In genomic region chr6:146593978-146594377, GRCh38 we compare ENCODE assay signal across 28 cellular contexts. TPM values are rescaled to one million over a fixed set of nuclear protein-coding genes. Genes with fewer than 3 reads are reported as not detected.
DNase-seq lines count a peak whose midpoint lies in the region; ATAC-seq, FAIRE-seq and TF ChIP-seq lines count a peak whose summit lies in the region.
"Had no signal": no experiment of that assay in that cellular context is flagged by ENCODE, and none has a peak within 500 bp of the region (broad histone marks: within the 10 kb centered on the region; RNA-seq: fewer than 3 reads in every experiment).

No MANE protein-coding gene starts in this region.

- no peak for TF ChIP-seq CTCF in right lobe of liver (IDR thresholded peaks at IDR 0.05)
- no peak for TF ChIP-seq CTCF in HepG2 (CRISPR knock-in tag; IDR thresholded peaks at IDR 0.05)
- TF ChIP-seq CTCF in glutamatergic neuron (IDR thresholded peaks at IDR 0.05; ENCODE audit: partially characterized antibody, unreplicated experiment), result no peak
- TF ChIP-seq CTCF in foreskin fibroblast (IDR thresholded peaks at IDR 0.05; ENCODE audit: low read depth, low read length), result no peak

- in situ Hi-C loops in HepG2 (cut with HindIII; ENCODE audit: extremely low pct_ligation_motif_present, low pct_unique_long_range_greater_than_20kb), result no loop called here

- no peak overlapping the region for H2AFZ ChIP-seq in HepG2 (ENCODE audit: low read length)
- H2AFZ ChIP-seq: GM23248 had no signal

- H3K79me2 ChIP-seq in HepG2 (ENCODE audit: insufficient read depth, low read length), result no peaks in the 10 kb centered on the region

- FAIRE-seq in HepG2 (lab: Jason Lieb, UNC), result no peak
- FAIRE-seq: A549 had no signal

- H3K27ac Mint-ChIP-seq in glutamatergic neuron (ENCODE audit: unreplicated experiment) (peak overlapping the region; percentile 72), T-cell (no peak overlapping the region)
- no peak overlapping the region for H3K27ac Mint-ChIP-seq in activated CD8-positive, alpha-beta T cell treated with anti-CD3 and anti-CD28 coated beads, Interleukin-2, amount 10 ng/mL, durations not matched to agents 7 days and 5 days
- H3K27ac Mint-ChIP-seq: activated B cell treated with CpG ODN at 0.5 μM for 24 hours; naive B cell; T-helper 1 cell treated with Interleukin-12 subunit alpha and Interleukin-12 subunit beta and Interleukin-4 antibody, amounts not matched to agents 30 μg/mL and 1 μg/mL, for 36 hours had no signal

- ATAC-seq in right lobe of liver, result peak in 3 of 4 donors; percentile 34 to 55 (median 51)
- ATAC-seq in HepG2, result no peak
- ATAC-seq in activated CD8-positive, alpha-beta T cell treated with anti-CD3 and anti-CD28 coated beads, Interleukin-2, amount 10 ng/mL, durations not matched to agents 7 days and 5 days, result no peak
- ATAC-seq in T-cell (replicated peaks in 1 of 4), result no peak
- ATAC-seq: A549 had no signal

- H3K36me3 Mint-ChIP-seq in glutamatergic neuron (ENCODE audit: unreplicated experiment) (no peaks in the 10 kb centered on the region), T-cell (no peaks in the 10 kb centered on the region)
- no peaks in the 10 kb centered on the region for H3K36me3 Mint-ChIP-seq in activated CD8-positive, alpha-beta T cell treated with anti-CD3 and anti-CD28 coated beads, Interleukin-2, amount 10 ng/mL, durations not matched to agents 7 days and 5 days (ENCODE audit: low read depth)
- H3K36me3 Mint-ChIP-seq: naive B cell had no signal

- H3K27me3 ChIP-seq in right lobe of liver, result no peaks in the 10 kb centered on the region
- H3K27me3 ChIP-seq in HepG2 (ENCODE audit: control insufficient read depth in 1 of 2, insufficient read depth in 2 of 2, low read length in 2 of 2), result no peaks in the 10 kb centered on the region
- H3K27me3 ChIP-seq: upper lobe of left lung had no signal

- H4K20me1 ChIP-seq in HepG2 (ENCODE audit: insufficient read depth, low read length), result no peaks in the 10 kb centered on the region

- H3K36me3 ChIP-seq in right lobe of liver, result no peaks in the 10 kb centered on the region
- H3K36me3 ChIP-seq in HepG2 (replicated peaks in 1 of 2; ENCODE audit: control insufficient read depth in 1 of 2, insufficient read depth in 2 of 2, low read length in 2 of 2), result no peaks in the 10 kb centered on the region
- H3K36me3 ChIP-seq: upper lobe of left lung had no signal

- H3K4me1 ChIP-seq in right lobe of liver (no peaks in the 10 kb centered on the region), HepG2 (ENCODE audit: insufficient read depth, low read length) (peaks cover 1% of the 10 kb centered on the region; the same call in 1 of the 2 replicates)
- H3K4me1 ChIP-seq: A549 had no signal

- intact Hi-C loops in right lobe of liver (cut with DNase I) (no loop called here), HepG2 (cut with micrococcal nuclease; ENCODE audit: unreplicated experiment) (no loop called here)

- H3K9me3 Mint-ChIP-seq in glutamatergic neuron (ENCODE audit: unreplicated experiment) (no peaks in the 10 kb centered on the region), T-cell (no peaks in the 10 kb centered on the region)
- H3K9me3 Mint-ChIP-seq in activated CD8-positive, alpha-beta T cell treated with anti-CD3 and anti-CD28 coated beads, Interleukin-2, amount 10 ng/mL, durations not matched to agents 7 days and 5 days (ENCODE audit: insufficient read depth), result no peaks in the 10 kb centered on the region
- H3K9me3 Mint-ChIP-seq: activated B cell treated with CpG ODN at 0.5 μM for 24 hours; T-helper 1 cell treated with Interleukin-12 subunit alpha and Interleukin-12 subunit beta and Interleukin-4 antibody, amounts not matched to agents 30 μg/mL and 1 μg/mL, for 36 hours had no signal

- H3K4me3 Mint-ChIP-seq in glutamatergic neuron (ENCODE audit: unreplicated experiment) (no peak overlapping the region), T-cell (no peak overlapping the region)
- no peak overlapping the region for H3K4me3 Mint-ChIP-seq in activated CD8-positive, alpha-beta T cell treated with anti-CD3 and anti-CD28 coated beads, Interleukin-2, amount 10 ng/mL, durations not matched to agents 7 days and 5 days
- H3K4me3 Mint-ChIP-seq: activated B cell treated with CpG ODN at 0.5 μM for 24 hours; naive B cell; T-helper 1 cell treated with Interleukin-12 subunit alpha and Interleukin-12 subunit beta and Interleukin-4 antibody, amounts not matched to agents 30 μg/mL and 1 μg/mL, for 36 hours had no signal

- no peak for TF ChIP-seq RAD21 in HepG2 (CRISPR knock-in tag; IDR thresholded peaks at IDR 0.05)

- whole genome bisulfite sequencing in right lobe of liver (ENCODE audit: insufficient coverage, low coverage, low lambda C conversion rate, missing lambda C conversion rate), result 54% methylated on average over 2 of the region's 2 CpGs
- whole genome bisulfite sequencing in HepG2 (ENCODE audit: low lambda C conversion rate), result 2% methylated on average over 2 of the region's 2 CpGs

- no peak for DNase-seq in right lobe of liver
- DNase-seq in HepG2 (ENCODE audit: low spot score), result no peak
- peak; percentile 53 for DNase-seq in SKM-1 (lab: John Stamatoyannopoulos, UW; ENCODE audit: unreplicated experiment)
- DNase-seq in glutamatergic neuron, result no peak
- DNase-seq in caudate nucleus (lab: John Stamatoyannopoulos, UW), result no peak
- no peak for DNase-seq in activated CD8-positive, alpha-beta T cell treated with anti-CD3 and anti-CD28 coated beads, Interleukin-2, amount 10 ng/mL, durations not matched to agents 7 days and 5 days
- DNase-seq in foreskin fibroblast, result no peak
- no peak for DNase-seq in T-cell
- DNase-seq: activated B cell treated with CpG ODN at 0.5 μM for 24 hours; activated CD4-positive, alpha-beta T cell treated with anti-CD3 and anti-CD28 coated beads, Interleukin-2, amount 50 U/mL, for 4 hours; activated CD8-positive, alpha-beta memory T cell treated with anti-CD3 and anti-CD28 coated beads, Interleukin-2, amount 50 U/mL, for 48 hours; activated effector memory CD4-positive, alpha-beta T cell treated with Interleukin-2 at 50 U/mL for 16 hours; Calu3; effector CD8-positive, alpha-beta T cell; GM23248; mesenchymal stem cell; naive B cell; NCI-H1694; NCI-H526 treated with DMSO at 0.1 percent for 48 hours; SHP77 treated with DMSO at 0.1 percent for 48 hours had no signal

- H3K27ac ChIP-seq in right lobe of liver (no peak overlapping the region), HepG2 (ENCODE audit: extremely low read length, insufficient read depth, low read length) (no peak overlapping the region), caudate nucleus (ENCODE audit: low read depth, low read length) (no peak overlapping the region)
- H3K27ac ChIP-seq: A549, GM23248, upper lobe of left lung had no signal

- H3K9me3 ChIP-seq in right lobe of liver (no peaks in the 10 kb centered on the region), HepG2 (ENCODE audit: low read length) (no peaks in the 10 kb centered on the region)
- H3K9me3 ChIP-seq: A549, upper lobe of left lung had no signal

- H3K9ac ChIP-seq in HepG2 (ENCODE audit: insufficient read depth, low read depth, low read length), result no peak overlapping the region
- H3K9ac ChIP-seq: GM23248 had no signal

- TF ChIP-seq EP300 in HepG2 (IDR thresholded peaks at IDR 0.05; ENCODE audit: low read depth in 2 of 2, low read length in 2 of 2) (no peak), HepG2 (CRISPR knock-in tag; IDR thresholded peaks at IDR 0.05; ENCODE audit: borderline replicate concordance) (no peak)

- CTCF ChIA-PET in HepG2 (lab: Yijun Ruan, JAX; ENCODE audit: low intra/inter-chr PET ratio, low total read pairs), result no interaction called here
- CTCF ChIA-PET in activated CD8-positive, alpha-beta T cell treated with anti-CD3 and anti-CD28 coated beads, Interleukin-2, amount 10 ng/mL, durations not matched to agents 7 days and 5 days (lab: Charles Lee), result no interaction called here
- CTCF ChIA-PET in T-cell (lab: Charles Lee), result no interaction called here

- POLR2A ChIA-PET in HepG2 (lab: Yijun Ruan, JAX) (no interaction called here), T-cell (lab: Charles Lee) (no interaction called here)
- POLR2A ChIA-PET in activated CD8-positive, alpha-beta T cell treated with anti-CD3 and anti-CD28 coated beads, Interleukin-2, amount 10 ng/mL, durations not matched to agents 7 days and 5 days (lab: Charles Lee), result no interaction called here

- no peaks in the 10 kb centered on the region for H3K27me3 Mint-ChIP-seq in glutamatergic neuron (ENCODE audit: unreplicated experiment)
- H3K27me3 Mint-ChIP-seq in activated CD8-positive, alpha-beta T cell treated with anti-CD3 and anti-CD28 coated beads, Interleukin-2, amount 10 ng/mL, durations not matched to agents 7 days and 5 days (ENCODE audit: low read depth), result peaks cover 5% of the 10 kb centered on the region
- peaks cover under 1 to 5% of the 10 kb centered on the region in 2 donors for H3K27me3 Mint-ChIP-seq in T-cell

- H3K4me1 Mint-ChIP-seq in glutamatergic neuron (ENCODE audit: low read depth, unreplicated experiment) (peaks cover 16% of the 10 kb centered on the region), T-cell (peaks cover 0 to 2% (median 2%) of the 10 kb centered on the region in 3 donors)
- H3K4me1 Mint-ChIP-seq in activated CD8-positive, alpha-beta T cell treated with anti-CD3 and anti-CD28 coated beads, Interleukin-2, amount 10 ng/mL, durations not matched to agents 7 days and 5 days (ENCODE audit: low read depth), result peaks cover 2% of the 10 kb centered on the region

- H3K4me3 ChIP-seq in right lobe of liver, result no peak overlapping the region
- no peak overlapping the region for H3K4me3 ChIP-seq in HepG2 (replicated peaks in 1 of 3; ENCODE audit: insufficient read depth in 1 of 3, low read depth in 2 of 3, low read length in 3 of 3)
- no peak overlapping the region for H3K4me3 ChIP-seq in foreskin fibroblast (ENCODE audit: low read depth in 1 of 2, low read length in 2 of 2)
- H3K4me3 ChIP-seq: A549, GM23248, upper lobe of left lung had no signal

- no TSS peak for BruUV-seq in HepG2 (replicated peaks; lab: Mats Ljungman, UMichigan)

- H3K4me2 ChIP-seq in HepG2 (ENCODE audit: low read depth, low read length), result no peak overlapping the region
- H3K4me2 ChIP-seq: A549 had no signal

- no peak for TF ChIP-seq POLR2A in right lobe of liver (IDR thresholded peaks at IDR 0.05)
- TF ChIP-seq POLR2A in HepG2 (IDR thresholded peaks at IDR 0.05; ENCODE audit: insufficient read depth in 1 of 2, low read depth in 2 of 2, low read length in 2 of 2), result no peak

RNA-seq across cellular contexts. Expression of gene ADGB, which starts 4.8 kb away (rescaled TPM):
- total RNA-seq in right lobe of liver, result under 1 TPM in 1 of 6 experiments, not detected in 5; 0.06 TPM
- total RNA-seq in HepG2 (2016; rRNA removed; fragmentation: Illumina TruSeq; extraction: Trizol), result not detected in 2 replicates
- not detected in 2 replicates for total RNA-seq in HepG2 (2016; cell fraction: cytosol; rRNA removed; fragmentation: Illumina TruSeq; extraction: Trizol; ENCODE audit: low read depth)
- total RNA-seq in HepG2 (2016; cell fraction: insoluble cytoplasmic fraction; rRNA removed; fragmentation: Illumina TruSeq; extraction: Trizol), result not detected in 2 replicates
- total RNA-seq in HepG2 (2016; cell fraction: membrane; rRNA removed; fragmentation: Illumina TruSeq; extraction: Trizol), result not detected in 2 replicates
- total RNA-seq in HepG2 (2016; cell fraction: nucleus; rRNA removed; fragmentation: Illumina TruSeq; extraction: Trizol), result not detected in 2 replicates
- polyA plus RNA-seq in HepG2 (2011; rRNA removed), result not detected in 2 replicates
- polyA plus RNA-seq in HepG2 (2011; cell fraction: cytosol; rRNA removed), result not detected in 2 replicates
- polyA plus RNA-seq in HepG2 (2011; cell fraction: nucleus; rRNA removed), result not detected in 2 replicates
- polyA plus RNA-seq in HepG2 (2012), result not detected in 2 replicates
- not detected in 2 replicates for polyA plus RNA-seq in HepG2 (2016; cell fraction: cytosol; fragmentation: Illumina TruSeq; extraction: Trizol; ENCODE audit: low read depth)
- polyA plus RNA-seq in HepG2 (2016; cell fraction: insoluble cytoplasmic fraction; fragmentation: Illumina TruSeq; extraction: Trizol; ENCODE audit: low read depth), result not detected in 2 replicates
- not detected in 2 replicates for polyA plus RNA-seq in HepG2 (2016; cell fraction: membrane; fragmentation: Illumina TruSeq; extraction: Trizol; ENCODE audit: low read depth)
- polyA plus RNA-seq in HepG2 (2016; cell fraction: nucleus; fragmentation: Illumina TruSeq; extraction: Trizol; ENCODE audit: insufficient read depth, low read depth), result not detected in 2 replicates
- polyA minus RNA-seq in HepG2 (2011; rRNA and poly(A)+ RNA removed; ENCODE audit: low replicate concordance), result not detected in 2 replicates
- polyA minus RNA-seq in HepG2 (2011; cell fraction: cytosol; rRNA and poly(A)+ RNA removed), result not detected in 2 replicates
- not detected in 2 replicates for polyA minus RNA-seq in HepG2 (2011; cell fraction: nucleus; rRNA and poly(A)+ RNA removed)
- total RNA-seq in glutamatergic neuron (ENCODE audit: unreplicated experiment), result not detected
- total RNA-seq in activated CD8-positive, alpha-beta T cell treated with anti-CD3 and anti-CD28 coated beads, Interleukin-2, amount 10 ng/mL, durations not matched to agents 7 days and 5 days, result not detected
- not detected for total RNA-seq in T-cell
- total RNA-seq: activated B cell treated with CpG ODN at 0.5 μM for 24 hours, Calu3, GM23248, MCF 10A, omental fat pad, subcutaneous adipose tissue had no signal
- polyA plus RNA-seq: A549, BJ, esophagus, GM23248 had no signal

RNA-seq across cellular contexts. Expression of gene RAB32, which starts 50.3 kb away (rescaled TPM):
- total RNA-seq in right lobe of liver (10 to 100 TPM; 12.7 to 55.1 (median 29.2) TPM), HepG2 (2016; rRNA removed; fragmentation: Illumina TruSeq; extraction: Trizol) (93.9 and 101 TPM in 2 replicates), glutamatergic neuron (ENCODE audit: unreplicated experiment) (8.6 TPM), T-cell (under 1 TPM; 0.22 to 0.73 (median 0.38) TPM)
- 83.6 and 91.0 TPM in 2 replicates for total RNA-seq in HepG2 (2016; cell fraction: cytosol; rRNA removed; fragmentation: Illumina TruSeq; extraction: Trizol; ENCODE audit: low read depth)
- total RNA-seq in HepG2 (2016; cell fraction: insoluble cytoplasmic fraction; rRNA removed; fragmentation: Illumina TruSeq; extraction: Trizol), result 91.2 and 99.3 TPM in 2 replicates
- 119 and 134 TPM in 2 replicates for total RNA-seq in HepG2 (2016; cell fraction: membrane; rRNA removed; fragmentation: Illumina TruSeq; extraction: Trizol)
- total RNA-seq in HepG2 (2016; cell fraction: nucleus; rRNA removed; fragmentation: Illumina TruSeq; extraction: Trizol), result 31.7 and 38.6 TPM in 2 replicates
- polyA plus RNA-seq in HepG2 (2011; rRNA removed), result 42.2 and 43.7 TPM in 2 replicates
- 32.2 and 38.9 TPM in 2 replicates for polyA plus RNA-seq in HepG2 (2011; cell fraction: cytosol; rRNA removed)
- 9.0 and 11.3 TPM in 2 replicates for polyA plus RNA-seq in HepG2 (2011; cell fraction: nucleus; rRNA removed)
- 28.1 and 30.9 TPM in 2 replicates for polyA plus RNA-seq in HepG2 (2012)
- polyA plus RNA-seq in HepG2 (2016; cell fraction: cytosol; fragmentation: Illumina TruSeq; extraction: Trizol; ENCODE audit: low read depth), result 67.2 and 84.6 TPM in 2 replicates
- polyA plus RNA-seq in HepG2 (2016; cell fraction: insoluble cytoplasmic fraction; fragmentation: Illumina TruSeq; extraction: Trizol; ENCODE audit: low read depth), result 73.2 and 73.8 TPM in 2 replicates
- polyA plus RNA-seq in HepG2 (2016; cell fraction: membrane; fragmentation: Illumina TruSeq; extraction: Trizol; ENCODE audit: low read depth), result 74.1 and 88.0 TPM in 2 replicates
- polyA plus RNA-seq in HepG2 (2016; cell fraction: nucleus; fragmentation: Illumina TruSeq; extraction: Trizol; ENCODE audit: insufficient read depth, low read depth), result 37.3 and 44.9 TPM in 2 replicates
- 9.4 and 16.1 TPM in 2 replicates for polyA minus RNA-seq in HepG2 (2011; rRNA and poly(A)+ RNA removed; ENCODE audit: low replicate concordance)
- polyA minus RNA-seq in HepG2 (2011; cell fraction: cytosol; rRNA and poly(A)+ RNA removed), result 10.0 TPM in 2 replicates
- 8.1 and 11.8 TPM in 2 replicates for polyA minus RNA-seq in HepG2 (2011; cell fraction: nucleus; rRNA and poly(A)+ RNA removed)
- total RNA-seq in activated CD8-positive, alpha-beta T cell treated with anti-CD3 and anti-CD28 coated beads, Interleukin-2, amount 10 ng/mL, durations not matched to agents 7 days and 5 days, result under 1 TPM in 1 of 2 experiments, not detected in 1; 0.21 TPM
- total RNA-seq: activated B cell treated with CpG ODN at 0.5 μM for 24 hours had no signal

Comparison
In these comparisons a context has a peak if more than half of its experiments do, and no peak if none do; other contexts are left out.
1. ATAC-seq: peak in right lobe of liver (3 of 4); none in HepG2 (single experiment), activated CD8-positive, alpha-beta T cell treated with anti-CD3 and anti-CD28 coated beads, Interleukin-2, amount 10 ng/mL, durations not matched to agents 7 days and 5 days (single experiment) and T-cell (0 of 4).